ENCODE assay signal across 10 cellular contexts in the genomic region with DNA sequence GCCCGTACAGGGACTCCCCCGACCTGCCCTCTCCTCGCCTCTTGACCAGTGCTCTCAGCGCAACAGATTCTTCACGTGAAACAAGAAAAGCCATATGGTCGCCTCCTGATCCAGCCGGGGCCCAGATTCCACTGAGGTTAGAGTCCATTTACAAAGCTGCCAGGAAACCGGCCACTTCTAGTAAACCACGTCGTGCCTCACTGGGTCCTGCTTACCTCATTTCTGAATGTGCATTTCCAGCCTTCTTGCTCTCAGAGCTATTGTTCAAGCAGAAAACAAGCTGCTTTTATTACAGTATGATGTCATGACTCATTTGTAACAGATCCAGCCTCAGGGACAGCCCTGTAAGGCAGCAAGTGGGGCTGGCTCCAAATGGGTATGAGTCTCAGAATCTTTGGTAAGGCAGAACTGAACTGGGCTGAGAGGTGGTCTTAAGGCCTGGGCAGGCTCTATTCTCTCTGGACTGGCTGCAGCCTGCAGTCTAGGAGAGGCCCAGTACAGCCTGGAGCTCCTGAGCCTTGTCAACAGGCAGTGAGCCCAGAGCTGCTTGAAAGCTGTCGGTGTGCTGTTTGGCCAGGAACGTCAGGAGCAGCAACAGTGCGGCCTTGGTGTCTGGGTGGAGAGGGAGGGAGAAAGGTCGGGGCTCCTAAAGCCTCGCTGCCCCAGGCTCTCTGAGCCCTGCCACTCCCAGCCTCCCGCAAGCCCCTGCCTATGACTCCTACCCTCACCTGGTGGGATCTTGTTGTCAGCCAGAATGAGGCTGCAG. TPM values are rescaled to one million over a fixed set of nuclear protein-coding genes. Genes with fewer than 3 reads are reported as not detected.
DNase-seq lines count a peak whose midpoint lies in the region; ATAC-seq and TF ChIP-seq lines count a peak whose summit lies in the region.
"Had no signal": no experiment of that assay in that cellular context is flagged by ENCODE, and none has a peak within 500 bp of the region (broad histone marks: within the 10 kb centered on the region; RNA-seq: fewer than 3 reads in every experiment).

No MANE protein-coding gene starts in this region.

- peak overlapping the region in 7 of 11 experiments; percentile 21 to 63 (median 39); a peak in 13 of 22 replicates for H3K27ac ChIP-seq in BLaER1 treated with 17β-estradiol and CSF1 and Interleukin-3, amounts not matched to agents 10 nM and 100 nM
- H3K27ac ChIP-seq in fibroblast of lung (ENCODE audit: insufficient read depth, low read length) = peak overlapping the region; percentile 71

- TF ChIP-seq CTCF in fibroblast of lung (conservative IDR thresholded peaks at IDR 0.05 in 1 of 2, IDR thresholded peaks at IDR 0.05 in 1 of 2; ENCODE audit: low read depth in 1 of 2, low read length in 2 of 2) = no peak
- TF ChIP-seq CTCF in omental fat pad (IDR thresholded peaks at IDR 0.05) = no peak

- peak overlapping the region in 10 of 11 experiments; percentile 9 to 57 (median 38); a peak in 16 of 22 replicates for H3K9ac ChIP-seq in BLaER1 treated with 17β-estradiol and CSF1 and Interleukin-3, amounts not matched to agents 10 nM and 100 nM
- peak overlapping the region; percentile 41 for H3K9ac ChIP-seq in fibroblast of lung (ENCODE audit: insufficient read depth, low read length)

- H2AFZ ChIP-seq in fibroblast of lung (ENCODE audit: low read length) = no peak overlapping the region

- DNase-seq in RKO (ENCODE audit: low spot score) (peak; percentile 42), fibroblast of lung (ENCODE audit: low read depth in 2 of 2) (peak; percentile 78 to 90), omental fat pad (ENCODE audit: low spot score) (no peak)
- no peak for DNase-seq in stimulated activated CD8-positive, alpha-beta memory T cell treated with anti-CD3 and anti-CD28 coated beads, Interleukin-4, amount 100 ng/mL, for 48 hours
- DNase-seq: NCI-H1105 treated with DMSO at 0.1 percent for 48 hours had no signal

- peak overlapping the region in 9 of 11 experiments; percentile 41 to 75 (median 59); a peak in 18 of 22 replicates for H3K4me2 ChIP-seq in BLaER1 treated with 17β-estradiol and CSF1 and Interleukin-3, amounts not matched to agents 10 nM and 100 nM
- no peak overlapping the region for H3K4me2 ChIP-seq in fibroblast of lung (ENCODE audit: extremely low read depth, insufficient read depth, low read length)

- peaks cover 0 to 82% (median 45%) of the 10 kb centered on the region in 11 experiments; a peak in 20 of 22 replicates for H4K20me1 ChIP-seq in BLaER1 treated with 17β-estradiol and CSF1 and Interleukin-3, amounts not matched to agents 10 nM and 100 nM
- H4K20me1 ChIP-seq in fibroblast of lung (ENCODE audit: control insufficient read depth, extremely low read depth, insufficient read depth, low read length) = no peaks in the 10 kb centered on the region

- ATAC-seq in omental fat pad (ENCODE audit: low FRiP score) = peak; percentile 20
- no peak for ATAC-seq in GM19351 (IDR thresholded peaks at IDR 0.05; ENCODE audit: unreplicated experiment)
- ATAC-seq in GM19324 (IDR thresholded peaks at IDR 0.05; ENCODE audit: low FRiP score, unreplicated experiment) = no peak
- ATAC-seq in HG03159 (IDR thresholded peaks at IDR 0.05; ENCODE audit: unreplicated experiment) = no peak

- H3K4me3 ChIP-seq in BLaER1 treated with 17β-estradiol and CSF1 and Interleukin-3, amounts not matched to agents 10 nM and 100 nM = no peak overlapping the region
- H3K4me3 ChIP-seq in fibroblast of lung (replicated peaks in 1 of 4; ENCODE audit: control extremely low read depth in 1 of 4, insufficient read depth in 1 of 4, low read depth in 3 of 4, low read length in 4 of 4) = no peak overlapping the region
- H3K4me3 ChIP-seq: skin epidermis had no signal

- H3K36me3 ChIP-seq in BLaER1 treated with 17β-estradiol and CSF1 and Interleukin-3, amounts not matched to agents 10 nM and 100 nM = peaks cover 80 to 97% (median 88%) of the 10 kb centered on the region in 11 experiments
- H3K36me3 ChIP-seq in fibroblast of lung (ENCODE audit: control insufficient read depth, insufficient read depth, low read length) = peaks cover 42% of the 10 kb centered on the region

- H3K79me2 ChIP-seq in fibroblast of lung (ENCODE audit: control insufficient read depth, insufficient read depth, low read length) = no peaks in the 10 kb centered on the region

- H3K9me3 ChIP-seq in BLaER1 treated with 17β-estradiol and CSF1 and Interleukin-3, amounts not matched to agents 10 nM and 100 nM (replicated peaks in 1 of 11) = no peaks in the 10 kb centered on the region
- H3K9me3 ChIP-seq in fibroblast of lung (ENCODE audit: control insufficient read depth, insufficient read depth, low read depth, low read length) = no peaks in the 10 kb centered on the region

- peaks cover 0 to 37% (median 31%) of the 10 kb centered on the region in 10 experiments; a peak in 18 of 20 replicates for H3K4me1 ChIP-seq in BLaER1 treated with 17β-estradiol and CSF1 and Interleukin-3, amounts not matched to agents 10 nM and 100 nM
- no peaks in the 10 kb centered on the region for H3K4me1 ChIP-seq in fibroblast of lung (ENCODE audit: control insufficient read depth, extremely low read depth, insufficient read depth, low read length)

- H3K27me3 ChIP-seq in BLaER1 treated with 17β-estradiol and CSF1 and Interleukin-3, amounts not matched to agents 10 nM and 100 nM = no peaks in the 10 kb centered on the region
- H3K27me3 ChIP-seq in fibroblast of lung (ENCODE audit: control insufficient read depth, insufficient read depth, low read length) = no peaks in the 10 kb centered on the region

RNA-seq across cellular contexts. Expression of gene REC8, which starts 8.3 kb away (rescaled TPM):
- total RNA-seq in fibroblast of lung (0.51 and 1.8 TPM in 2 replicates), omental fat pad (10 to 100 TPM in 3 of 4 donors, 1 to 10 TPM in 1; 6.7 to 31.4 (median 16.3) TPM)
- polyA plus RNA-seq in fibroblast of lung = 1.5 and 2.2 TPM in 2 replicates
- 2.6 and 3.3 TPM in 2 replicates for polyA plus RNA-seq in fibroblast of lung (2012)
- polyA minus RNA-seq in fibroblast of lung (ENCODE audit: low replicate concordance) = 1.6 and 2.9 TPM in 2 replicates

RNA-seq across cellular contexts. Expression of gene IPO4, which starts 8.5 kb away (rescaled TPM):
- 22.6 and 25.3 TPM in 2 replicates for total RNA-seq in fibroblast of lung
- polyA plus RNA-seq in fibroblast of lung = 12.4 and 27.8 TPM in 2 replicates
- 22.1 and 48.7 TPM in 2 replicates for polyA plus RNA-seq in fibroblast of lung (2012)
- 68.3 and 133 TPM in 2 replicates for polyA minus RNA-seq in fibroblast of lung (ENCODE audit: low replicate concordance)
- total RNA-seq in omental fat pad = 100 to 1,000 TPM in 1 of 4 donors, 10 to 100 TPM in 3; 24.1 to 108 (median 34.4) TPM

RNA-seq across cellular contexts. Expression of gene TM9SF1, which starts 15.1 kb away (rescaled TPM):
- 49.6 and 61.6 TPM in 2 replicates for total RNA-seq in fibroblast of lung
- polyA plus RNA-seq in fibroblast of lung = 60.9 and 65.1 TPM in 2 replicates
- polyA plus RNA-seq in fibroblast of lung (2012) = 49.5 and 68.9 TPM in 2 replicates
- 74.6 and 111 TPM in 2 replicates for polyA minus RNA-seq in fibroblast of lung (ENCODE audit: low replicate concordance)
- 10 to 100 TPM; 54.9 to 65.5 (median 60.9) TPM for total RNA-seq in omental fat pad

RNA-seq across cellular contexts. Expression of gene IRF9, which starts 19.1 kb away (rescaled TPM):
- total RNA-seq in fibroblast of lung (110 and 142 TPM in 2 replicates), omental fat pad (100 to 1,000 TPM in 1 of 4 donors, 10 to 100 TPM in 3; 39.4 to 126 (median 66.3) TPM)
- 70.4 and 79.9 TPM in 2 replicates for polyA plus RNA-seq in fibroblast of lung
- 56.6 and 71.6 TPM in 2 replicates for polyA plus RNA-seq in fibroblast of lung (2012)
- polyA minus RNA-seq in fibroblast of lung (ENCODE audit: low replicate concordance) = 89.8 and 121 TPM in 2 replicates

RNA-seq across cellular contexts. Expression of gene TSSK4, which starts 25.4 kb away (rescaled TPM):
- total RNA-seq in fibroblast of lung (under 0.01 and 0.17 TPM in 2 replicates), omental fat pad (under 1 TPM in 2 of 4 donors, not detected in 2; 0.36 to 0.46 TPM)
- polyA plus RNA-seq in fibroblast of lung = not detected in 2 replicates
- polyA plus RNA-seq in fibroblast of lung (2012) = 0.63 and 0.69 TPM in 2 replicates
- 0.59 TPM in 1 of 2 replicates, not detected in the other for polyA minus RNA-seq in fibroblast of lung (ENCODE audit: low replicate concordance)

Comparison
In these comparisons a context has a peak if more than half of its experiments do, and no peak if none do; other contexts are left out.
1. DNase-seq: peak in RKO (single experiment) and fibroblast of lung (2 of 2); none in omental fat pad (single experiment) and stimulated activated CD8-positive, alpha-beta memory T cell treated with anti-CD3 and anti-CD28 coated beads, Interleukin-4, amount 100 ng/mL, for 48 hours (single experiment).